ENCODE assay signal across 1 cellular context in genomic region chr6:110958332-110959192, GRCh38.
A peak's percentile ranks its signal among the peaks of the same experiment; 100 is the strongest.
TF ChIP-seq lines count a peak whose summit lies in the region.

GTF3C6 (plus strand) TSS chr6:110958706; CDS start chr6:110958770, 64 bp downstream.

TF ChIP-seq in K562, 482 proteins besides CTCF, POLR2A, EP300 and RAD21 (continued from another document and continues in another):
- TF ChIP-seq PTBP1 (IDR thresholded peaks at IDR 0.05; ENCODE audit: low read depth, low read length) (peak; percentile 61; the same call in 1 of the 2 replicates), IRF9 (tag; IDR thresholded peaks at IDR 0.05) (no peak), NR4A1 (CRISPR knock-in tag; IDR thresholded peaks at IDR 0.05) (no peak), NR4A1 (tag; IDR thresholded peaks at IDR 0.05) (peak; percentile 64; the same call in 1 of the 2 replicates), ZBTB12 (CRISPR knock-in tag; IDR thresholded peaks at IDR 0.05) (0 out of 2 replicates have a peak, but pooled peaks have one; percentile 22), ZNF395 (CRISPR knock-in tag; IDR thresholded peaks at IDR 0.05) (peak; percentile 82), PRPF4 (IDR thresholded peaks at IDR 0.05; ENCODE audit: insufficient read depth, low read depth, low read length, poor library complexity, severe bottlenecking) (peak; percentile 81), TCFL5 (CRISPR knock-in tag; conservative IDR thresholded peaks at IDR 0.05) (no peak), HINFP (tag; conservative IDR thresholded peaks at IDR 0.05; ENCODE audit: low read depth) (no peak), CREB3L1 (IDR thresholded peaks at IDR 0.05; ENCODE audit: borderline replicate concordance, low read depth) (peak; percentile 86; the same call in 1 of the 2 replicates), SRF (CRISPR knock-in tag; IDR thresholded peaks at IDR 0.05) (0 out of 4 replicates have a peak, but pooled peaks of 1 of the 2 experiments have one; percentile 34), FIP1L1 (IDR thresholded peaks at IDR 0.05; ENCODE audit: low read depth, low read length, poor library complexity, severe bottlenecking) (peak; percentile 86), NR2C1 (IDR thresholded peaks at IDR 0.05) (no peak), NR2C1 (tag; IDR thresholded peaks at IDR 0.05) (no peak; the same call in 1 of the 2 replicates), SIN3A (IDR thresholded peaks at IDR 0.05; ENCODE audit: borderline replicate concordance in 2 of 2, control insufficient read depth in 1 of 2, low read depth in 2 of 2, low read length in 2 of 2) (peak in 1 of 2 experiments; percentile 12; a peak in 1 of 4 replicates), ZNF121 (CRISPR knock-in tag; conservative IDR thresholded peaks at IDR 0.05) (no peak), FOXA1 (IDR thresholded peaks at IDR 0.05; ENCODE audit: borderline replicate concordance) (no peak), ATF1 (CRISPR knock-in tag; IDR thresholded peaks at IDR 0.05) (no peak), ATF1 (tag; IDR thresholded peaks at IDR 0.05) (peak; percentile 84), ZSCAN29 (IDR thresholded peaks at IDR 0.05) (0 out of 2 replicates have a peak, but pooled peaks have one; percentile 21), ARID1B (IDR thresholded peaks at IDR 0.05) (peak; percentile 42; the same call in 1 of the 2 replicates), ZNF592 (IDR thresholded peaks at IDR 0.05) (peak; percentile 93), ZNF696 (CRISPR knock-in tag; conservative IDR thresholded peaks at IDR 0.05) (no peak), HNRNPLL (IDR thresholded peaks at IDR 0.05; ENCODE audit: low read depth, low read length, poor library complexity, severe bottlenecking) (peak; percentile 86), NFIX (CRISPR knock-in tag; IDR thresholded peaks at IDR 0.05; ENCODE audit: low read depth) (no peak), NR2C2 (CRISPR knock-in tag; IDR thresholded peaks at IDR 0.05) (no peak), NR2C2 (tag; IDR thresholded peaks at IDR 0.05) (peak; percentile 74; the same call in 1 of the 2 replicates), CAMTA2 (CRISPR knock-in tag; conservative IDR thresholded peaks at IDR 0.05) (no peak), SIN3B (IDR thresholded peaks at IDR 0.05; ENCODE audit: low read depth) (peak; percentile 51; the same call in 1 of the 2 replicates), KAT8 (IDR thresholded peaks at IDR 0.05; ENCODE audit: low read depth) (0 out of 2 replicates have a peak, but pooled peaks have one; percentile 27), DNMT1 (IDR thresholded peaks at IDR 0.05) (no peak; the same call in 1 of the 2 replicates), FOXJ3 (CRISPR knock-in tag; IDR thresholded peaks at IDR 0.05) (no peak), CREM (IDR thresholded peaks at IDR 0.05; ENCODE audit: low read depth) (peak; percentile 87), ZZZ3 (IDR thresholded peaks at IDR 0.05) (no peak), CCAR2 (IDR thresholded peaks at IDR 0.05; ENCODE audit: low read depth, low read length) (no peak), U2AF2 (optimal IDR thresholded peaks at IDR 0.05; ENCODE audit: low read depth, low read length) (no peak), CREBBP (IDR thresholded peaks at IDR 0.05; ENCODE audit: low read depth, low read length) (no peak), BRCA1 (IDR thresholded peaks at IDR 0.05) (no peak), BRCA1 (CRISPR knock-in tag; IDR thresholded peaks at IDR 0.05) (no peak), MAFF (IDR thresholded peaks at IDR 0.05; ENCODE audit: low read length) (no peak), ZNF133 (CRISPR knock-in tag; IDR thresholded peaks at IDR 0.05) (no peak), RERE (CRISPR knock-in tag; IDR thresholded peaks at IDR 0.05; ENCODE audit: borderline replicate concordance) (no peak), GTF2F1 (IDR thresholded peaks at IDR 0.05; ENCODE audit: low read depth, low read length) (0 out of 2 replicates have a peak, but pooled peaks have one; percentile 36), ZNF354B (CRISPR knock-in tag; IDR thresholded peaks at IDR 0.05) (no peak), GMEB1 (CRISPR knock-in tag; IDR thresholded peaks at IDR 0.05) (peak; percentile 53), ZNF551 (CRISPR knock-in tag; IDR thresholded peaks at IDR 0.05) (no peak), ZFX (CRISPR knock-in tag; IDR thresholded peaks at IDR 0.05) (peak; percentile 99), ZNF644 (tag; IDR thresholded peaks at IDR 0.05; ENCODE audit: low read depth) (no peak)
